ENCODE assay signal across 8 cellular contexts in genomic region chr11:75325713-75326438, GRCh38. TPM values are rescaled to one million over a fixed set of nuclear protein-coding genes. Genes with fewer than 3 reads are reported as not detected.
DNase-seq lines count a peak whose midpoint lies in the region; ATAC-seq, FAIRE-seq and TF ChIP-seq lines count a peak whose summit lies in the region.

No MANE protein-coding gene starts in this region.

- no peak for FAIRE-seq in kidney (lab: Jason Lieb, UNC)

- H3K27me3 ChIP-seq in AG04450 (ENCODE audit: control insufficient read depth, insufficient read depth, low read length) (no peaks in the 10 kb centered on the region), adrenal gland (no peaks in the 10 kb centered on the region)

- DNase-seq in AG04450 (ENCODE audit: low read depth, low spot score) (peak; percentile 79), MV-4-11 (lab: John Stamatoyannopoulos, UW) (peak; percentile 30), adrenal gland (peak in 6 of 7 donors; percentile 50 to 81 (median 69)), kidney (peak; percentile 90)
- peak; percentile 48 for DNase-seq in stimulated activated CD8-positive, alpha-beta memory T cell treated with anti-CD3 and anti-CD28 coated beads, Interleukin-4, amount 100 ng/mL, for 24 hours (ENCODE audit: low read depth)

- H3K27ac ChIP-seq in AG04450 (ENCODE audit: low read depth, low read length) = peak overlapping the region; percentile 83
- H3K27ac ChIP-seq in adrenal gland = peak overlapping the region in 2 of 5 donors; percentile 49 to 64
- peak overlapping the region in 1 of 2 donors; percentile 36 for H3K27ac ChIP-seq in kidney (ENCODE audit: low read depth in 2 of 2, low read length in 2 of 2)

- H3K4me1 ChIP-seq in adrenal gland (replicated peaks in 1 of 2) (peaks cover 0 to 14% of the 10 kb centered on the region in 2 donors), kidney (ENCODE audit: control insufficient read depth in 1 of 2, insufficient read depth in 1 of 2, low read depth in 1 of 2, low read length in 2 of 2) (peaks cover 14 to 22% of the 10 kb centered on the region in 2 donors)

- intact Hi-C loops in adrenal gland (cut with DNase I) = loop anchor here in 1 of 2 donors (10.0 kb wide), 1 partner anchor 59 kb away; no protein-coding TSS in a partner anchor
- intact Hi-C loops in kidney (cut with DNase I) = no loop called here

- POLR2A ChIA-PET in AG04450 (lab: Yijun Ruan, JAX) = interaction anchor here (0.6 to 1.1 kb wide), 6 partner anchors 8 to 60 kb away, joined by 3 to 7 read pairs (median 4); no protein-coding TSS in a partner anchor

- no peak for ATAC-seq in GM21423 (IDR thresholded peaks at IDR 0.05; ENCODE audit: unreplicated experiment)
- ATAC-seq in HG03439 (IDR thresholded peaks at IDR 0.05; ENCODE audit: unreplicated experiment) = no peak
- no peak for ATAC-seq in GM19035 (IDR thresholded peaks at IDR 0.05; ENCODE audit: unreplicated experiment)

- H3K4me3 ChIP-seq in AG04450 (ENCODE audit: low read depth, low read length) = no peak overlapping the region
- H3K4me3 ChIP-seq in adrenal gland = no peak overlapping the region
- no peak overlapping the region for H3K4me3 ChIP-seq in kidney (ENCODE audit: low read length in 2 of 2)

- 20 to 51% (median 39%) methylated on average over 6 to 10 of the region's 10 CpGs for WGBS in adrenal gland, 4 donors

- no peak for TF ChIP-seq POLR2A in adrenal gland (IDR thresholded peaks at IDR 0.05)

- CTCF ChIA-PET in AG04450 (lab: Charles Lee) = interaction anchor here (0.6 to 7.9 kb wide), 3 partner anchors 28 to 61 kb away, joined by 3 to 105 read pairs (median 12); no protein-coding TSS in a partner anchor

- no peak overlapping the region for H3K9ac ChIP-seq in kidney (ENCODE audit: low read length in 2 of 2)

- H3K36me3 ChIP-seq in adrenal gland (replicated peaks in 1 of 2) = no peaks in the 10 kb centered on the region
- no peaks in the 10 kb centered on the region for H3K36me3 ChIP-seq in kidney (ENCODE audit: control insufficient read depth in 1 of 2, insufficient read depth in 2 of 2, low read length in 2 of 2)

- H3K9me3 ChIP-seq in AG04450 (ENCODE audit: control insufficient read depth, insufficient read depth, low read length) = no peaks in the 10 kb centered on the region
- H3K9me3 ChIP-seq in adrenal gland (replicated peaks in 1 of 3) = no peaks in the 10 kb centered on the region
- H3K9me3 ChIP-seq in kidney (ENCODE audit: control insufficient read depth in 1 of 2, low read length in 2 of 2) = no peaks in the 10 kb centered on the region

- no peak for TF ChIP-seq CTCF in AG04450 (IDR thresholded peaks at IDR 0.05; ENCODE audit: low read depth, low read length)
- no peak for TF ChIP-seq CTCF in adrenal gland (IDR thresholded peaks at IDR 0.05)
- no peak for TF ChIP-seq CTCF in kidney (IDR thresholded peaks at IDR 0.05; ENCODE audit: borderline replicate concordance, extremely low read depth, insufficient read depth)

RNA-seq across cellular contexts. Expression of gene ARRB1, which starts 25.6 kb away (rescaled TPM):
- 36.9 and 43.8 TPM in 2 replicates for polyA plus RNA-seq in AG04450 (2011; rRNA removed)
- polyA minus RNA-seq in AG04450 (2011; rRNA and poly(A)+ RNA removed) = 91.5 and 108 TPM in 2 replicates
- total RNA-seq in adrenal gland = 10 to 100 TPM; 23.7 to 53.7 (median 32.0) TPM
- 10 to 100 TPM in 1 of 3 donors, 1 to 10 TPM in 2; 4.9 to 15.2 (median 8.8) TPM for polyA plus RNA-seq in adrenal gland
- 53.8 TPM for total RNA-seq in kidney
- polyA plus RNA-seq in kidney (ENCODE audit: insufficient read depth, low read depth, low replicate concordance) = 17.6 TPM

Comparison
In these comparisons a context has a peak if more than half of its experiments do, and no peak if none do; other contexts are left out.
1. DNase-seq: peak in every context shown above with its lines; median percentile 90 in kidney; 79 in AG04450; 69 in adrenal gland; 48 in stimulated activated CD8-positive, alpha-beta memory T cell treated with anti-CD3 and anti-CD28 coated beads, Interleukin-4, amount 100 ng/mL, for 24 hours; 30 in MV-4-11.